Comparison of ENCODE assay signal across 31 cellular contexts in the genomic region with DNA sequence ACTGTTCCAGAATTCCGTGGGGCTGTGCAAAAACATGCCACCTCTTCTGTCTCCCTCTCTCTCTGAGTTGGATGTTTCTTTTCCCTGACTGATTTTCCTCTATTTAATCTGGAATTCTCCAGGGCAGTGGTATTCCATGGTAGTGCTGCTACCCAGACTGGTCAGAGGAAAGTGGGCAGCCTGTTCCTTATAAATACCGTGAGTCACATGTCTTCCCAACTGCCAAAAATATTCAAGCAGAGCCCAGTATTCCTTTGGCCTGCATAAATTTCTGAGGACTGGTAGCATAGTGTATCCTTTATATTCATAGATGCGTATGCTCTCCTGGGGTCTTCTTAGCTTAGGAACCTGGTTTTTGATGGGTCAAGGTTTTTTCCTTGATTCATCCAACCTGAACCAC. TPM values are rescaled to one million over a fixed set of nuclear protein-coding genes. Genes with fewer than 3 reads are reported as not detected.
"Had no signal": no experiment of that assay in that cellular context is flagged by ENCODE, and none has a peak within 500 bp of the region (broad histone marks: within the 10 kb centered on the region; RNA-seq: fewer than 3 reads in every experiment).

No MANE protein-coding gene starts in this region.

- H3K4me1 Mint-ChIP-seq: nephron progenitor cell; stimulated activated naive CD8-positive, alpha-beta T cell treated with anti-CD3 and anti-CD28 coated beads, Interleukin-15, amount 100 ng/mL, for 72 hours; T-helper 17 cell had no signal

- DNase-seq: activated CD4-positive, alpha-beta memory T cell treated with anti-CD3 and anti-CD28 coated beads for 36 hours; activated CD4-positive, alpha-beta T cell treated with anti-CD3 and anti-CD28 coated beads, Interleukin-2, amount 10 ng/mL, durations not matched to agents 24 days and 14 days; activated CD4-positive, CD25-positive, alpha-beta regulatory T cell treated with anti-CD3 and anti-CD28 coated beads, Interleukin-2, amount 50 U/mL, for 72 hours; activated CD8-positive, alpha-beta memory T cell treated with anti-CD3 and anti-CD28 coated beads, Interleukin-2, amount 50 U/mL, for 48 hours; activated gamma-delta T cell; activated naive CD4-positive, alpha-beta T cell treated with anti-CD3 and anti-CD28 coated beads, Interleukin-2, amount 50 U/mL, for 16 hours; activated T-cell treated with anti-CD3 and anti-CD28 coated beads, Interleukin-2, amount 50 U/mL, for 24 hours; amniotic stem cell; cerebellar nuclear complex; colonic mucosa; endodermal cell; foreskin keratinocyte; heart right ventricle; kidney glomerular epithelial cell; left ventricle myocardium inferior; mucosa of descending colon; naive B cell; nephron progenitor cell; ovary; retina; sigmoid colon; stimulated activated CD4-positive, alpha-beta T cell treated with anti-CD3 and anti-CD28 coated beads, Interleukin-1b, Interleukin-23, amount 100 ng/mL, for 48 hours; stimulated activated CD4-positive, alpha-beta T cell treated with anti-CD3 and anti-CD28 coated beads, Interleukin-4, amount 100 ng/mL, for 4 hours; stimulated activated CD8-positive, alpha-beta memory T cell treated with anti-CD3 and anti-CD28 coated beads, Interleukin-4, amount 100 ng/mL, for 48 hours; stimulated activated naive CD8-positive, alpha-beta T cell treated with anti-CD3 and anti-CD28 coated beads, Interleukin-15, amount 100 ng/mL, for 72 hours; substantia nigra; T-helper 17 cell had no signal

- ATAC-seq: esophagus mucosa; foreskin keratinocyte; mucosa of descending colon; SK-N-SH treated with all-trans-retinoic acid at 6 μM for 48 hours; stimulated activated memory B cell treated with anti-CD40 and anti-IgM and Interleukin-4, amounts not matched to agents 10 μg/mL and 1 μg/mL and 100 μg/mL, for 72 hours; stimulated activated naive CD8-positive, alpha-beta T cell treated with anti-CD3 and anti-CD28 coated beads, Interleukin-15, amount 100 ng/mL, for 72 hours; T-helper 17 cell had no signal

- H3K27ac Mint-ChIP-seq: activated CD4-positive, alpha-beta memory T cell treated with anti-CD3 and anti-CD28 coated beads for 36 hours; activated CD4-positive, alpha-beta T cell treated with anti-CD3 and anti-CD28 coated beads, Interleukin-2, amount 10 ng/mL, durations not matched to agents 24 days and 14 days; activated T-cell treated with anti-CD3 and anti-CD28 coated beads, Interleukin-2, amount 50 U/mL, for 24 hours; endodermal cell; nephron progenitor cell; stimulated activated memory B cell treated with anti-CD40 and anti-IgM and Interleukin-4, amounts not matched to agents 10 μg/mL and 1 μg/mL and 100 μg/mL, for 72 hours; stimulated activated naive CD8-positive, alpha-beta T cell treated with anti-CD3 and anti-CD28 coated beads, Interleukin-15, amount 100 ng/mL, for 72 hours; T-helper 17 cell had no signal

- H3K4me3 Mint-ChIP-seq: activated CD4-positive, alpha-beta memory T cell treated with anti-CD3 and anti-CD28 coated beads for 36 hours; activated CD4-positive, alpha-beta T cell treated with anti-CD3 and anti-CD28 coated beads, Interleukin-2, amount 10 ng/mL, durations not matched to agents 24 days and 14 days; activated T-cell treated with anti-CD3 and anti-CD28 coated beads, Interleukin-2, amount 50 U/mL, for 24 hours; endodermal cell; naive B cell; nephron progenitor cell; stimulated activated memory B cell treated with anti-CD40 and anti-IgM and Interleukin-4, amounts not matched to agents 10 μg/mL and 1 μg/mL and 100 μg/mL, for 72 hours; stimulated activated naive CD8-positive, alpha-beta T cell treated with anti-CD3 and anti-CD28 coated beads, Interleukin-15, amount 100 ng/mL, for 72 hours; T-helper 17 cell had no signal

- H3K9me3 Mint-ChIP-seq: activated CD4-positive, alpha-beta memory T cell treated with anti-CD3 and anti-CD28 coated beads for 36 hours; activated CD4-positive, alpha-beta T cell treated with anti-CD3 and anti-CD28 coated beads, Interleukin-2, amount 10 ng/mL, durations not matched to agents 24 days and 14 days; activated T-cell treated with anti-CD3 and anti-CD28 coated beads, Interleukin-2, amount 50 U/mL, for 24 hours; endodermal cell; nephron progenitor cell; stimulated activated memory B cell treated with anti-CD40 and anti-IgM and Interleukin-4, amounts not matched to agents 10 μg/mL and 1 μg/mL and 100 μg/mL, for 72 hours had no signal

- H3K36me3 Mint-ChIP-seq: activated CD4-positive, alpha-beta memory T cell treated with anti-CD3 and anti-CD28 coated beads for 36 hours; stimulated activated memory B cell treated with anti-CD40 and anti-IgM and Interleukin-4, amounts not matched to agents 10 μg/mL and 1 μg/mL and 100 μg/mL, for 72 hours had no signal

RNA-seq across cellular contexts. Expression of gene CEMIP, which starts 40.9 kb away (rescaled TPM):
- total RNA-seq: activated CD4-positive, alpha-beta T cell treated with anti-CD3 and anti-CD28 coated beads, Interleukin-2, amount 10 ng/mL, durations not matched to agents 24 days and 14 days; activated CD8-positive, alpha-beta memory T cell treated with anti-CD3 and anti-CD28 coated beads for 36 hours had no signal
